1 cellular context compared by ENCODE assay signal in the genomic region with DNA sequence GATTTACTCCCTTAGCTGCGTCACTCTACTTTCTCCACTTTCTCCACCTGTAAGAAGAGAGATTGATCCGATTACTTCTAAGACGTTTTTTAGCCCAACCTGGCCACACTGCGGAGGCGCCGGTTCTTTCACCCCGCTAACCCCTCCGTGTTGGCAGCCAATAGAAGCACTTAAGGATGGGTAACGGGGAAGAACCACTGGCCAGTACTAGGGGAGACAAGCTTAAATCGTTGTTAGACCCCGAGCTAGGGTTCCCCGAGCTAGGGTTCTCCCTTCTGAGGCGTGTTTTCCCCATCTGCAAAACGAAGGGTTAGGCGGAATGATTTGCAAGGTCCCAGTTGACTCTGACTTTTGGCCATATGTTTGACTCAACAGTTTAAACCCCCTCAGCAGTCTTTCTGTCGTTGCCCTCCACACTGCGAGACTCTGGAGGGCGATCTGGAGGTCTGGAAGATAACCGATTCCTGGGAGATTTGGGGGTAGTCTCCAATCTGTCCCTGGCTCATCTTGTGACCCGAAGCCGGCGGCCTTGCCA.
TF ChIP-seq lines count a peak whose summit lies in the region.

No MANE protein-coding gene starts in this region.

TF ChIP-seq in HEK293, 187 proteins besides CTCF, POLR2A, EP300 and RAD21 (continued from another document):
- TF ChIP-seq, protein P1, sequence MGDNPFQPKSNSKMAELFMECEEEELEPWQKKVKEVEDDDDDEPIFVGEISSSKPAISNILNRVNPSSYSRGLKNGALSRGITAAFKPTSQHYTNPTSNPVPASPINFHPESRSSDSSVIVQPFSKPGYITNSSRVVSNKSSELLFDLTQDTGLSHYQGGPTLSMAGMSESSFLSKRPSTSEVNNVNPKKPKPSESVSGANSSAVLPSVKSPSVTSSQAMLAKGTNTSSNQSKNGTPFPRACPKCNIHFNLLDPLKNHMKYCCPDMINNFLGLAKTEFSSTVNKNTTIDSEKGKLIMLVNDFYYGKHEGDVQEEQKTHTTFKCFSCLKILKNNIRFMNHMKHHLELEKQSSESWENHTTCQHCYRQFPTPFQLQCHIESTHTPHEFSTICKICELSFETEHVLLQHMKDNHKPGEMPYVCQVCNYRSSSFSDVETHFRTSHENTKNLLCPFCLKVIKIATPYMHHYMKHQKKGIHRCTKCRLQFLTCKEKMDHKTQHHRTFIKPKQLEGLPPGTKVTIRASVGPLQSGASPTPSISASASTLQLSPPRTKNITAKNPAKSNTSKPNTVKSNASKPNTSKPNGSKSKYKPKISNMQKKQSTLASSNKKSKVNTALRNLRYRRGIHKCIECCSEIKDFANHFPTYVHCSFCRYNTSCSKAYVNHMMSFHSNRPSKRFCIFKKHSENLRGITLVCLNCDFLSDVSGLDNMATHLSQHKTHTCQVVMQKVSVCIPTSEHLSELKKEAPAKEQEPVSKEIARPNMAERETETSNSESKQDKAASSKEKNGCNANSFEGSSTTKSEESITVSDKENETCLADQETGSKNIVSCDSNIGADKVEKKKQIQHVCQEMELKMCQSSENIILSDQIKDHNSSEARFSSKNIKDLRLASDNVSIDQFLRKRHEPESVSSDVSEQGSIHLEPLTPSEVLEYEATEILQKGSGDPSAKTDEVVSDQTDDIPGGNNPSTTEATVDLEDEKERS (tag by site-specific recombination; IDR thresholded peaks at IDR 0.05): no peak
- TF ChIP-seq BCL11B (tag by site-specific recombination; IDR thresholded peaks at IDR 0.05; ENCODE audit: low read depth): 0 out of 2 replicates have a peak, but pooled peaks have one; percentile 3
- TF ChIP-seq ZNF701 (tag by site-specific recombination; IDR thresholded peaks at IDR 0.05): no peak
- 0 out of 2 replicates have a peak, but pooled peaks have one; percentile 1 for TF ChIP-seq EGR2 (tag by site-specific recombination; IDR thresholded peaks at IDR 0.05; ENCODE audit: low read depth)
- TF ChIP-seq, protein P2, sequence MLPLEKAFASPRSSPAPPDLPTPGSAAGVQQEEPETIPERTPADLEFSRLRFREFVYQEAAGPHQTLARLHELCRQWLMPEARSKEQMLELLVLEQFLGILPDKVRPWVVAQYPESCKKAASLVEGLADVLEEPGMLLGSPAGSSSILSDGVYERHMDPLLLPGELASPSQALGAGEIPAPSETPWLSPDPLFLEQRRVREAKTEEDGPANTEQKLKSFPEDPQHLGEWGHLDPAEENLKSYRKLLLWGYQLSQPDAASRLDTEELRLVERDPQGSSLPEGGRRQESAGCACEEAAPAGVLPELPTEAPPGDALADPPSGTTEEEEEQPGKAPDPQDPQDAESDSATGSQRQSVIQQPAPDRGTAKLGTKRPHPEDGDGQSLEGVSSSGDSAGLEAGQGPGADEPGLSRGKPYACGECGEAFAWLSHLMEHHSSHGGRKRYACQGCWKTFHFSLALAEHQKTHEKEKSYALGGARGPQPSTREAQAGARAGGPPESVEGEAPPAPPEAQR (tag by site-specific recombination; IDR thresholded peaks at IDR 0.05): no peak
- no peak for TF ChIP-seq ZNF707 (tag by site-specific recombination; IDR thresholded peaks at IDR 0.05)
- no peak for TF ChIP-seq ZNF404 (tag by site-specific recombination; IDR thresholded peaks at IDR 0.05)
- TF ChIP-seq ZNF24 (tag by site-specific recombination; IDR thresholded peaks at IDR 0.05): no peak
- no peak for TF ChIP-seq KLF1 (tag by site-specific recombination; IDR thresholded peaks at IDR 0.05)
- no peak for TF ChIP-seq ZNF529 (tag by site-specific recombination; IDR thresholded peaks at IDR 0.05; ENCODE audit: insufficient replicate concordance)
- TF ChIP-seq, protein P3, sequence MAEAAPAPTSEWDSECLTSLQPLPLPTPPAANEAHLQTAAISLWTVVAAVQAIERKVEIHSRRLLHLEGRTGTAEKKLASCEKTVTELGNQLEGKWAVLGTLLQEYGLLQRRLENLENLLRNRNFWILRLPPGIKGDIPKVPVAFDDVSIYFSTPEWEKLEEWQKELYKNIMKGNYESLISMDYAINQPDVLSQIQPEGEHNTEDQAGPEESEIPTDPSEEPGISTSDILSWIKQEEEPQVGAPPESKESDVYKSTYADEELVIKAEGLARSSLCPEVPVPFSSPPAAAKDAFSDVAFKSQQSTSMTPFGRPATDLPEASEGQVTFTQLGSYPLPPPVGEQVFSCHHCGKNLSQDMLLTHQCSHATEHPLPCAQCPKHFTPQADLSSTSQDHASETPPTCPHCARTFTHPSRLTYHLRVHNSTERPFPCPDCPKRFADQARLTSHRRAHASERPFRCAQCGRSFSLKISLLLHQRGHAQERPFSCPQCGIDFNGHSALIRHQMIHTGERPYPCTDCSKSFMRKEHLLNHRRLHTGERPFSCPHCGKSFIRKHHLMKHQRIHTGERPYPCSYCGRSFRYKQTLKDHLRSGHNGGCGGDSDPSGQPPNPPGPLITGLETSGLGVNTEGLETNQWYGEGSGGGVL (tag by site-specific recombination; IDR thresholded peaks at IDR 0.05): no peak
- TF ChIP-seq ZNF433 (tag by site-specific recombination; IDR thresholded peaks at IDR 0.05; ENCODE audit: low read depth): no peak
- no peak for TF ChIP-seq ZFP69B (tag by site-specific recombination; IDR thresholded peaks at IDR 0.05)
- TF ChIP-seq KLF10 (tag by site-specific recombination; IDR thresholded peaks at IDR 0.05): no peak
- no peak for TF ChIP-seq ZNF660 (tag by site-specific recombination; IDR thresholded peaks at IDR 0.05)
- no peak for TF ChIP-seq ZBTB1 (tag by site-specific recombination; IDR thresholded peaks at IDR 0.05)
- peak; percentile 41; the same call in 1 of the 2 replicates for TF ChIP-seq ZNF10 (tag by site-specific recombination; IDR thresholded peaks at IDR 0.05)
- no peak for TF ChIP-seq ZNF354C (tag by site-specific recombination; IDR thresholded peaks at IDR 0.05; ENCODE audit: borderline replicate concordance, low read depth)
- TF ChIP-seq ZNF549 (tag by site-specific recombination; IDR thresholded peaks at IDR 0.05): no peak
- TF ChIP-seq ZNF112 (tag by site-specific recombination; IDR thresholded peaks at IDR 0.05): no peak
- TF ChIP-seq YY1 (tag by site-specific recombination; IDR thresholded peaks at IDR 0.05): no peak
- TF ChIP-seq, protein P4, sequence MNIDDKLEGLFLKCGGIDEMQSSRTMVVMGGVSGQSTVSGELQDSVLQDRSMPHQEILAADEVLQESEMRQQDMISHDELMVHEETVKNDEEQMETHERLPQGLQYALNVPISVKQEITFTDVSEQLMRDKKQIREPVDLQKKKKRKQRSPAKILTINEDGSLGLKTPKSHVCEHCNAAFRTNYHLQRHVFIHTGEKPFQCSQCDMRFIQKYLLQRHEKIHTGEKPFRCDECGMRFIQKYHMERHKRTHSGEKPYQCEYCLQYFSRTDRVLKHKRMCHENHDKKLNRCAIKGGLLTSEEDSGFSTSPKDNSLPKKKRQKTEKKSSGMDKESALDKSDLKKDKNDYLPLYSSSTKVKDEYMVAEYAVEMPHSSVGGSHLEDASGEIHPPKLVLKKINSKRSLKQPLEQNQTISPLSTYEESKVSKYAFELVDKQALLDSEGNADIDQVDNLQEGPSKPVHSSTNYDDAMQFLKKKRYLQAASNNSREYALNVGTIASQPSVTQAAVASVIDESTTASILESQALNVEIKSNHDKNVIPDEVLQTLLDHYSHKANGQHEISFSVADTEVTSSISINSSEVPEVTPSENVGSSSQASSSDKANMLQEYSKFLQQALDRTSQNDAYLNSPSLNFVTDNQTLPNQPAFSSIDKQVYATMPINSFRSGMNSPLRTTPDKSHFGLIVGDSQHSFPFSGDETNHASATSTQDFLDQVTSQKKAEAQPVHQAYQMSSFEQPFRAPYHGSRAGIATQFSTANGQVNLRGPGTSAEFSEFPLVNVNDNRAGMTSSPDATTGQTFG (tag by site-specific recombination; IDR thresholded peaks at IDR 0.05; ENCODE audit: borderline replicate concordance): no peak
- TF ChIP-seq, protein P5, sequence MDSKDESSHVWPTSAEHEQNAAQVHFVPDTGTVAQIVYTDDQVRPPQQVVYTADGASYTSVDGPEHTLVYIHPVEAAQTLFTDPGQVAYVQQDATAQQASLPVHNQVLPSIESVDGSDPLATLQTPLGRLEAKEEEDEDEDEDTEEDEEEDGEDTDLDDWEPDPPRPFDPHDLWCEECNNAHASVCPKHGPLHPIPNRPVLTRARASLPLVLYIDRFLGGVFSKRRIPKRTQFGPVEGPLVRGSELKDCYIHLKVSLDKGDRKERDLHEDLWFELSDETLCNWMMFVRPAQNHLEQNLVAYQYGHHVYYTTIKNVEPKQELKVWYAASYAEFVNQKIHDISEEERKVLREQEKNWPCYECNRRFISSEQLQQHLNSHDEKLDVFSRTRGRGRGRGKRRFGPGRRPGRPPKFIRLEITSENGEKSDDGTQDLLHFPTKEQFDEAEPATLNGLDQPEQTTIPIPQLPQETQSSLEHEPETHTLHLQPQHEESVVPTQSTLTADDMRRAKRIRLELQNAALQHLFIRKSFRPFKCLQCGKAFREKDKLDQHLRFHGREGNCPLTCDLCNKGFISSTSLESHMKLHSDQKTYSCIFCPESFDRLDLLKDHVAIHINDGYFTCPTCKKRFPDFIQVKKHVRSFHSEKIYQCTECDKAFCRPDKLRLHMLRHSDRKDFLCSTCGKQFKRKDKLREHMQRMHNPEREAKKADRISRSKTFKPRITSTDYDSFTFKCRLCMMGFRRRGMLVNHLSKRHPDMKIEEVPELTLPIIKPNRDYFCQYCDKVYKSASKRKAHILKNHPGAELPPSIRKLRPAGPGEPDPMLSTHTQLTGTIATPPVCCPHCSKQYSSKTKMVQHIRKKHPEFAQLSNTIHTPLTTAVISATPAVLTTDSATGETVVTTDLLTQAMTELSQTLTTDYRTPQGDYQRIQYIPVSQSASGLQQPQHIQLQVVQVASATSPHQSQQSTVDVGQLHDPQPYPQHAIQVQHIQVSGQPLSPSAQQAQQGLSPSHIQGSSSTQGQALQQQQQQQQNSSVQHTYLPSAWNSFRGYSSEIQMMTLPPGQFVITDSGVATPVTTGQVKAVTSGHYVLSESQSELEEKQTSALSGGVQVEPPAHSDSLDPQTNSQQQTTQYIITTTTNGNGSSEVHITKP (tag by site-specific recombination; IDR thresholded peaks at IDR 0.05): peak; percentile 89
- no peak for TF ChIP-seq SETDB1 (IDR thresholded peaks at IDR 0.05; ENCODE audit: insufficient read length, low read length)
TF ChIP-seq in HEK293: peak in this region for 5.
